11 cellular contexts compared by ENCODE assay signal in the genomic region with DNA sequence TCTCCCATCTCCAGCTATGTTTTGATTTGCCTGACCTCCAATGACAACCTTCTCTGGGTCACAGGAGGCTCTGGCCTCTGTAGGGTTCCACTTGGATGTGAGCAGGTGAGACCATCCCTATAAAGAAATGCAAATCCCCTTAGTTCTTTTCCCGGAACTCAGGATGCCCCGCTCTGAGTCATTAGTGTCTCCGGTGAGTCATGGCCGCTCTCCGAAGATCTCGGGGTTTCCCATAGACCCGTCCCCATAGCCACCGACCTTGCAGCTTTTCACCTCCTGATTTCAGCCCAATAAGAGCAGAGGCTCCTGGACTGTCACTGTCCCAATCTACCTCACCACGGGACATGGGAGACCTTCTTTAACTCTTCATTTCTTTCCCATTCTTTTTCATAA.
DNase-seq lines count a peak whose midpoint lies in the region; ATAC-seq and TF ChIP-seq lines count a peak whose summit lies in the region.
"Had no signal": no experiment of that assay in that cellular context is flagged by ENCODE, and none has a peak within 500 bp of the region (broad histone marks: within the 10 kb centered on the region; RNA-seq: fewer than 3 reads in every experiment).

No MANE protein-coding gene starts in this region.

- H3K27me3 ChIP-seq in upper lobe of left lung (no peaks in the 10 kb centered on the region), stomach (no peaks in the 10 kb centered on the region)

- H3K4me3 ChIP-seq in upper lobe of left lung (no peak overlapping the region), stomach (no peak overlapping the region)

- H3K9me3 ChIP-seq in upper lobe of left lung (no peaks in the 10 kb centered on the region), stomach (no peaks in the 10 kb centered on the region)

- H3K36me3 Mint-ChIP-seq in activated T-helper 2 cell treated with anti-CD3 and anti-CD28 coated beads, Interferon-gamma antibody, Interleukin-2, Interleukin-4, amounts not matched to agents 10 μg/mL and 5 μg/mL and 100 μg/mL, durations not matched to agents 14 hours and 24 hours and 36 hours (ENCODE audit: low read depth), result no peaks in the 10 kb centered on the region

- no peak for TF ChIP-seq CTCF in upper lobe of left lung (IDR thresholded peaks at IDR 0.05)
- no peak for TF ChIP-seq CTCF in stomach (IDR thresholded peaks at IDR 0.05)

- H3K27ac Mint-ChIP-seq in activated T-helper 2 cell treated with anti-CD3 and anti-CD28 coated beads, Interferon-gamma antibody, Interleukin-2, Interleukin-4, amounts not matched to agents 10 μg/mL and 5 μg/mL and 100 μg/mL, durations not matched to agents 14 hours and 24 hours and 36 hours, result peak overlapping the region; percentile 25

- H3K27me3 Mint-ChIP-seq in activated T-helper 2 cell treated with anti-CD3 and anti-CD28 coated beads, Interferon-gamma antibody, Interleukin-2, Interleukin-4, amounts not matched to agents 10 μg/mL and 5 μg/mL and 100 μg/mL, durations not matched to agents 14 hours and 24 hours and 36 hours (ENCODE audit: low read depth), result no peaks in the 10 kb centered on the region

- no peak overlapping the region for H3K4me3 Mint-ChIP-seq in activated T-helper 2 cell treated with anti-CD3 and anti-CD28 coated beads, Interferon-gamma antibody, Interleukin-2, Interleukin-4, amounts not matched to agents 10 μg/mL and 5 μg/mL and 100 μg/mL, durations not matched to agents 14 hours and 24 hours and 36 hours (ENCODE audit: low read depth)

- no peak overlapping the region for H3K27ac ChIP-seq in upper lobe of left lung
- H3K27ac ChIP-seq in stomach, result no peak overlapping the region

- H3K9me3 Mint-ChIP-seq in activated T-helper 2 cell treated with anti-CD3 and anti-CD28 coated beads, Interferon-gamma antibody, Interleukin-2, Interleukin-4, amounts not matched to agents 10 μg/mL and 5 μg/mL and 100 μg/mL, durations not matched to agents 14 hours and 24 hours and 36 hours, result no peaks in the 10 kb centered on the region

- DNase-seq in activated T-helper 2 cell treated with anti-CD3 and anti-CD28 coated beads, Interferon-gamma antibody, Interleukin-2, Interleukin-4, amounts not matched to agents 10 μg/mL and 5 μg/mL and 100 μg/mL, durations not matched to agents 14 hours and 24 hours and 36 hours (ENCODE audit: low spot score), result no peak
- peak; percentile 60 for DNase-seq in stimulated activated CD4-positive, alpha-beta T cell treated with anti-CD3 and anti-CD28 coated beads, Interleukin-15, amount 100 ng/mL, for 24 hours
- DNase-seq in upper lobe of left lung, result no peak
- DNase-seq in stomach, result no peak
- no peak for DNase-seq in anterior cingulate cortex (lab: John Stamatoyannopoulos, UW)
- no peak for DNase-seq in NCI-H526 treated with DMSO at 0.1 percent for 48 hours (lab: John Stamatoyannopoulos, UW)
- DNase-seq: activated CD8-positive, alpha-beta memory T cell treated with anti-CD3 and anti-CD28 coated beads, Interleukin-2, amount 50 U/mL, for 4 hours; effector memory CD4-positive, alpha-beta T cell; NCI-H1105 treated with DMSO at 0.1 percent for 48 hours had no signal

- H3K4me1 ChIP-seq in upper lobe of left lung (no peaks in the 10 kb centered on the region), stomach (no peaks in the 10 kb centered on the region)

- TF ChIP-seq POLR2A in upper lobe of left lung (IDR thresholded peaks at IDR 0.05), result no peak
- TF ChIP-seq POLR2A in stomach (IDR thresholded peaks at IDR 0.05), result no peak

- no peaks in the 10 kb centered on the region for H3K36me3 ChIP-seq in upper lobe of left lung
- H3K36me3 ChIP-seq in stomach, result no peaks in the 10 kb centered on the region

- intact Hi-C loops in activated T-helper 2 cell treated with anti-CD3 and anti-CD28 coated beads, Interferon-gamma antibody, Interleukin-2, Interleukin-4, amounts not matched to agents 10 μg/mL and 5 μg/mL and 100 μg/mL, durations not matched to agents 14 hours and 24 hours and 36 hours (cut with micrococcal nuclease), result no loop called here
- intact Hi-C loops in stomach (cut with DNase I; ENCODE audit: low total_unique reads), result no loop called here

- TF ChIP-seq EP300 in upper lobe of left lung (IDR thresholded peaks at IDR 0.05) (no peak), stomach (IDR thresholded peaks at IDR 0.05) (no peak)

- H3K4me1 Mint-ChIP-seq in activated T-helper 2 cell treated with anti-CD3 and anti-CD28 coated beads, Interferon-gamma antibody, Interleukin-2, Interleukin-4, amounts not matched to agents 10 μg/mL and 5 μg/mL and 100 μg/mL, durations not matched to agents 14 hours and 24 hours and 36 hours (ENCODE audit: low read depth), result peaks cover 6% of the 10 kb centered on the region

- ATAC-seq in GM19035 (IDR thresholded peaks at IDR 0.05; ENCODE audit: unreplicated experiment) (peak; percentile 79), HG03442 (IDR thresholded peaks at IDR 0.05; ENCODE audit: unreplicated experiment) (peak; percentile 68), upper lobe of left lung (ENCODE audit: low FRiP score in 2 of 2) (no peak)

- 83 to 84% methylated on average over 9 of the region's 9 CpGs for WGBS in upper lobe of left lung, 2 donors
- WGBS in stomach, 5 donors, result 84 to 92% (median 88%) methylated on average over 9 of the region's 9 CpGs

Comparison
In these comparisons a context has a peak if more than half of its experiments do, and no peak if none do; other contexts are left out.
1. ATAC-seq: peak in GM19035 (single experiment) and HG03442 (single experiment); none in upper lobe of left lung (0 of 2).